Comparison of ENCODE assay signal across 31 cellular contexts in the genomic region with DNA sequence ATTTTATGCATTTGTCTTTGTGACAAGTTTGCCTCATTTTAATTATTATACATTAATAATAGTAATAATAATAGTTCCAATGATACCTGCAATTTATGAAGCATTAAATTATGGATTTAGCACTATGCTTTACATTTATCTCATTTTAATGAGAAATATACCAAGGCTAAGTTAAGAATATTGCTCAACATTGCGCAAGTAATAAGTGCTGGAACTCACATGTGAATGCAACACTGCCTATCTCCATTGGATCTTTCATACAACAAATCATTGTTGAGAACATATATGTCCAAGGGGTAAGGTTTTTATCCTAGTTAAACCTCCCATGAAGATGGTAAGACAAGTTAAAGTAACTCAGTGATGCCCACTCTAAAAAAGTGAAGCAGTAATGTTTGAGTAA.
"Had no signal": no experiment of that assay in that cellular context is flagged by ENCODE, and none has a peak within 500 bp of the region (broad histone marks: within the 10 kb centered on the region; RNA-seq: fewer than 3 reads in every experiment).

No MANE protein-coding gene starts in this region.

- H3K9me3 Mint-ChIP-seq: activated CD4-positive, alpha-beta T cell treated with anti-CD3 and anti-CD28 coated beads, Interleukin-2, amount 10 ng/mL, durations not matched to agents 7 days and 5 days had no signal

- H3K27ac Mint-ChIP-seq: activated CD4-positive, alpha-beta T cell treated with anti-CD3 and anti-CD28 coated beads for 36 hours; activated CD4-positive, alpha-beta T cell treated with anti-CD3 and anti-CD28 coated beads, Interleukin-2, amount 10 ng/mL, durations not matched to agents 7 days and 5 days; activated naive CD4-positive, alpha-beta T cell treated with anti-CD3 and anti-CD28 coated beads, Interleukin-2, amount 10 ng/mL, durations not matched to agents 7 days and 5 days; activated naive CD8-positive, alpha-beta T cell; activated naive CD8-positive, alpha-beta T cell treated with anti-CD3 and anti-CD28 coated beads, Interleukin-2, amount 50 U/mL, for 24 hours; T-helper 1 cell treated with Interleukin-12 subunit alpha and Interleukin-12 subunit beta and Interleukin-4 antibody, amounts not matched to agents 30 μg/mL and 1 μg/mL, for 36 hours; T-helper 2 cell treated with Interferon-gamma antibody and Interleukin-4, amounts not matched to agents 5 μg/mL and 100 μg/mL, for 36 hours had no signal

- H3K9me3 ChIP-seq: ascending aorta, Peyer's patch, SJSA1 had no signal

- H3K4me1 Mint-ChIP-seq: activated CD4-positive, alpha-beta T cell treated with anti-CD3 and anti-CD28 coated beads for 36 hours; activated CD4-positive, alpha-beta T cell treated with anti-CD3 and anti-CD28 coated beads, Interleukin-2, amount 10 ng/mL, durations not matched to agents 7 days and 5 days; activated naive CD4-positive, alpha-beta T cell treated with anti-CD3 and anti-CD28 coated beads, Interleukin-2, amount 10 ng/mL, durations not matched to agents 7 days and 5 days; activated naive CD8-positive, alpha-beta T cell treated with anti-CD3 and anti-CD28 coated beads, Interleukin-2, amount 50 U/mL, for 24 hours had no signal

- H3K36me3 Mint-ChIP-seq: activated naive CD4-positive, alpha-beta T cell treated with anti-CD3 and anti-CD28 coated beads, Interleukin-2, amount 10 ng/mL, durations not matched to agents 7 days and 5 days; activated naive CD8-positive, alpha-beta T cell had no signal

- H3K36me3 ChIP-seq: ascending aorta, Peyer's patch, SJSA1 had no signal

- ATAC-seq: activated CD4-positive, alpha-beta T cell treated with anti-CD3 and anti-CD28 coated beads for 36 hours; activated CD4-positive, CD25-positive, alpha-beta regulatory T cell treated with anti-CD3 and anti-CD28 coated beads, Interleukin-2, amount 50 U/mL, for 24 hours; activated naive CD8-positive, alpha-beta T cell treated with anti-CD3 and anti-CD28 coated beads, Interleukin-2, amount 50 U/mL, for 24 hours; PC-3 had no signal

- H3K9ac ChIP-seq: KMS-11, SK-N-SH had no signal

- H3K27me3 ChIP-seq: ascending aorta, Peyer's patch, SJSA1 had no signal

- H3K4me2 ChIP-seq: KMS-11, SK-N-SH had no signal

- DNase-seq: activated CD4-positive, alpha-beta T cell treated with anti-CD3 and anti-CD28 coated beads for 36 hours; activated CD4-positive, alpha-beta T cell treated with anti-CD3 and anti-CD28 coated beads, Interleukin-2, amount 10 ng/mL, durations not matched to agents 7 days and 5 days; activated CD4-positive, alpha-beta T cell treated with anti-CD3 and anti-CD28 coated beads, Interleukin-2, amount 50 U/mL, for 48 hours; activated CD8-positive, alpha-beta memory T cell treated with anti-CD3 and anti-CD28 coated beads, Interleukin-2, amount 50 U/mL, for 4 hours; activated effector memory CD4-positive, alpha-beta T cell treated with Interleukin-2 at 50 U/mL for 16 hours; activated naive CD4-positive, alpha-beta T cell treated with anti-CD3 and anti-CD28 coated beads, Interleukin-2, amount 10 ng/mL, durations not matched to agents 7 days and 5 days; activated naive CD8-positive, alpha-beta T cell treated with anti-CD3 and anti-CD28 coated beads, Interleukin-2, amount 50 U/mL, for 24 hours; activated T-cell treated with anti-CD3 and anti-CD28 coated beads, Interleukin-2, amount 50 U/mL, for 48 hours; amygdala; MM.1S; NCI-H1048; NCI-H1105 treated with DMSO at 0.1 percent for 48 hours; NCI-H1436; NCI-H1694; NCI-H1930; NCI-H2081 treated with DMSO at 0.1 percent for 48 hours; NCI-H345; NCI-H524 treated with DMSO at 0.1 percent for 48 hours; NK-92 treated with Interleukin-12 subunit alpha and Interleukin-12 subunit beta, amount 100 ng/mL, for 24 hours; PC-3; Peyer's patch; RPMI8226; SHP77 treated with DMSO at 0.1 percent for 48 hours; SK-N-SH had no signal

- H3K4me1 ChIP-seq: ascending aorta, Peyer's patch had no signal

- H3K27ac ChIP-seq: ascending aorta, KMS-11, Peyer's patch, SJSA1 had no signal

- H3K4me3 ChIP-seq: ascending aorta, Peyer's patch, SJSA1 had no signal

- H3K27me3 Mint-ChIP-seq: activated CD4-positive, alpha-beta T cell treated with anti-CD3 and anti-CD28 coated beads for 36 hours; activated CD4-positive, alpha-beta T cell treated with anti-CD3 and anti-CD28 coated beads, Interleukin-2, amount 10 ng/mL, durations not matched to agents 7 days and 5 days; activated naive CD4-positive, alpha-beta T cell treated with anti-CD3 and anti-CD28 coated beads, Interleukin-2, amount 10 ng/mL, durations not matched to agents 7 days and 5 days; activated naive CD8-positive, alpha-beta T cell treated with anti-CD3 and anti-CD28 coated beads, Interleukin-2, amount 50 U/mL, for 24 hours had no signal

- H3K4me3 Mint-ChIP-seq: activated CD4-positive, alpha-beta T cell treated with anti-CD3 and anti-CD28 coated beads for 36 hours; activated CD4-positive, alpha-beta T cell treated with anti-CD3 and anti-CD28 coated beads, Interleukin-2, amount 10 ng/mL, durations not matched to agents 7 days and 5 days; activated naive CD4-positive, alpha-beta T cell treated with anti-CD3 and anti-CD28 coated beads, Interleukin-2, amount 10 ng/mL, durations not matched to agents 7 days and 5 days; activated naive CD8-positive, alpha-beta T cell; activated naive CD8-positive, alpha-beta T cell treated with anti-CD3 and anti-CD28 coated beads, Interleukin-2, amount 50 U/mL, for 24 hours; T-helper 1 cell treated with Interleukin-12 subunit alpha and Interleukin-12 subunit beta and Interleukin-4 antibody, amounts not matched to agents 30 μg/mL and 1 μg/mL, for 36 hours; T-helper 2 cell treated with Interferon-gamma antibody and Interleukin-4, amounts not matched to agents 5 μg/mL and 100 μg/mL, for 36 hours had no signal
